Comparison of ENCODE assay signal across 9 cellular contexts in genomic region chr1:183932412-183932811, GRCh38.
DNase-seq lines count a peak whose midpoint lies in the region; ATAC-seq and TF ChIP-seq lines count a peak whose summit lies in the region.
"Had no signal": no experiment of that assay in that cellular context is flagged by ENCODE, and none has a peak within 500 bp of the region (broad histone marks: within the 10 kb centered on the region; RNA-seq: fewer than 3 reads in every experiment).

No MANE protein-coding gene starts in this region.

- no peak overlapping the region for H3K27ac Mint-ChIP-seq in activated T-helper 1 cell treated with anti-CD3 and anti-CD28 coated beads, Interleukin-12 subunit alpha, Interleukin-12 subunit beta, Interleukin-2, Interleukin-4 antibody, amounts not matched to agents 30 ng/mL and 10 ng/mL and 1 ng/mL, durations not matched to agents 14 hours and 24 hours and 36 hours
- H3K27ac Mint-ChIP-seq: activated naive CD8-positive, alpha-beta T cell had no signal

- H3K4me3 Mint-ChIP-seq in activated T-helper 1 cell treated with anti-CD3 and anti-CD28 coated beads, Interleukin-12 subunit alpha, Interleukin-12 subunit beta, Interleukin-2, Interleukin-4 antibody, amounts not matched to agents 30 ng/mL and 10 ng/mL and 1 ng/mL, durations not matched to agents 14 hours and 24 hours and 36 hours: no peak overlapping the region
- H3K4me3 Mint-ChIP-seq: activated naive CD8-positive, alpha-beta T cell had no signal

- WGBS in hepatocyte (ENCODE audit: low lambda C conversion rate, missing lambda C conversion rate): 67% methylated on average over 15 of the region's 15 CpGs

- H3K36me3 Mint-ChIP-seq in activated T-helper 1 cell treated with anti-CD3 and anti-CD28 coated beads, Interleukin-12 subunit alpha, Interleukin-12 subunit beta, Interleukin-2, Interleukin-4 antibody, amounts not matched to agents 30 ng/mL and 10 ng/mL and 1 ng/mL, durations not matched to agents 14 hours and 24 hours and 36 hours (ENCODE audit: low read depth): no peaks in the 10 kb centered on the region
- H3K36me3 Mint-ChIP-seq: activated naive CD8-positive, alpha-beta T cell had no signal

- H3K4me3 ChIP-seq in cardiac fibroblast (replicated peaks in 1 of 2; ENCODE audit: low read depth in 2 of 2, low read length in 2 of 2) (no peak overlapping the region), hepatocyte (no peak overlapping the region)

- no peaks in the 10 kb centered on the region for H3K9me2 ChIP-seq in hepatocyte (replicated peaks; ENCODE audit: insufficient read depth)

- peaks cover 21% of the 10 kb centered on the region for H3K4me1 Mint-ChIP-seq in activated T-helper 1 cell treated with anti-CD3 and anti-CD28 coated beads, Interleukin-12 subunit alpha, Interleukin-12 subunit beta, Interleukin-2, Interleukin-4 antibody, amounts not matched to agents 30 ng/mL and 10 ng/mL and 1 ng/mL, durations not matched to agents 14 hours and 24 hours and 36 hours (ENCODE audit: low read depth)

- no peaks in the 10 kb centered on the region for H3K36me3 ChIP-seq in hepatocyte (replicated peaks; ENCODE audit: insufficient read depth, low read depth)

- H2AFZ ChIP-seq in hepatocyte: no peak overlapping the region

- H4K20me1 ChIP-seq in hepatocyte (ENCODE audit: insufficient read depth, poor library complexity, severe bottlenecking): no peaks in the 10 kb centered on the region

- H3K79me2 ChIP-seq in hepatocyte: no peaks in the 10 kb centered on the region

- no peaks in the 10 kb centered on the region for H3K27me3 Mint-ChIP-seq in activated T-helper 1 cell treated with anti-CD3 and anti-CD28 coated beads, Interleukin-12 subunit alpha, Interleukin-12 subunit beta, Interleukin-2, Interleukin-4 antibody, amounts not matched to agents 30 ng/mL and 10 ng/mL and 1 ng/mL, durations not matched to agents 14 hours and 24 hours and 36 hours (ENCODE audit: insufficient read depth)
- H3K27me3 Mint-ChIP-seq: activated naive CD8-positive, alpha-beta T cell had no signal

- H3K9me3 Mint-ChIP-seq in activated T-helper 1 cell treated with anti-CD3 and anti-CD28 coated beads, Interleukin-12 subunit alpha, Interleukin-12 subunit beta, Interleukin-2, Interleukin-4 antibody, amounts not matched to agents 30 ng/mL and 10 ng/mL and 1 ng/mL, durations not matched to agents 14 hours and 24 hours and 36 hours: no peaks in the 10 kb centered on the region

- no peaks in the 10 kb centered on the region for H3K27me3 ChIP-seq in hepatocyte

- H3K9me3 ChIP-seq in hepatocyte (ENCODE audit: low read depth): no peaks in the 10 kb centered on the region

- H3K27ac ChIP-seq in hepatocyte: no peak overlapping the region

- DNase-seq in G401 (ENCODE audit: low spot score): peak; percentile 85
- peak; percentile 81 to 92 for DNase-seq in cardiac fibroblast (ENCODE audit: low read depth in 2 of 2)
- DNase-seq in hepatocyte (ENCODE audit: low spot score): peak; percentile 55
- DNase-seq in sciatic nerve (ENCODE audit: low spot score): peak; percentile 85
- no peak for DNase-seq in GM13976 (ENCODE audit: low spot score)
- DNase-seq in activated T-helper 1 cell treated with anti-CD3 and anti-CD28 coated beads, Interleukin-12 subunit alpha, Interleukin-12 subunit beta, Interleukin-2, Interleukin-4 antibody, amounts not matched to agents 30 ng/mL and 10 ng/mL and 1 ng/mL, durations not matched to agents 14 hours and 24 hours and 36 hours (ENCODE audit: low spot score): no peak
- DNase-seq in D341Med (ENCODE audit: low spot score): no peak

- H3K4me1 ChIP-seq in hepatocyte (ENCODE audit: insufficient read depth): peaks cover 4% of the 10 kb centered on the region

- in situ Hi-C loops in G401 (cut with HindIII; ENCODE audit: low sequenced_read_pairs): no loop called here
- in situ Hi-C loops in GM13976 (cut with MboI; ENCODE audit: low sequenced_read_pairs, unreplicated experiment): no loop called here

- no peak for TF ChIP-seq CTCF in cardiac fibroblast (IDR thresholded peaks at IDR 0.05; ENCODE audit: low read depth, low read length)
- no peak for TF ChIP-seq CTCF in hepatocyte (IDR thresholded peaks at IDR 0.05; ENCODE audit: poor library complexity)
- no peak for TF ChIP-seq CTCF in GM13976 (IDR thresholded peaks at IDR 0.05; ENCODE audit: borderline replicate concordance, control extremely low read depth, extremely low read depth, insufficient read depth, missing control alignments)

- H3K4me2 ChIP-seq in hepatocyte: no peak overlapping the region

- peak; percentile 89 for ATAC-seq in sciatic nerve
- ATAC-seq in HG03469 (IDR thresholded peaks at IDR 0.05; ENCODE audit: unreplicated experiment): no peak

- intact Hi-C loops in sciatic nerve (cut with DNase I): no loop called here
- intact Hi-C loops in activated T-helper 1 cell treated with anti-CD3 and anti-CD28 coated beads, Interleukin-12 subunit alpha, Interleukin-12 subunit beta, Interleukin-2, Interleukin-4 antibody, amounts not matched to agents 30 ng/mL and 10 ng/mL and 1 ng/mL, durations not matched to agents 14 hours and 24 hours and 36 hours (cut with micrococcal nuclease): no loop called here

Comparison
In these comparisons a context has a peak if more than half of its experiments do, and no peak if none do; other contexts are left out.
1. DNase-seq: peak in G401 (single experiment), cardiac fibroblast (2 of 2), hepatocyte (single experiment) and sciatic nerve (single experiment); none in GM13976 (single experiment), activated T-helper 1 cell treated with anti-CD3 and anti-CD28 coated beads, Interleukin-12 subunit alpha, Interleukin-12 subunit beta, Interleukin-2, Interleukin-4 antibody, amounts not matched to agents 30 ng/mL and 10 ng/mL and 1 ng/mL, durations not matched to agents 14 hours and 24 hours and 36 hours (single experiment) and D341Med (single experiment).